In genomic region chr9:89439571-89439970, GRCh38 we compare ENCODE assay signal across 16 cellular contexts. TPM values are rescaled to one million over a fixed set of nuclear protein-coding genes. Genes with fewer than 3 reads are reported as not detected.
A peak's percentile ranks its signal among the peaks of the same experiment; 100 is the strongest.
DNase-seq lines count a peak whose midpoint lies in the region; ATAC-seq and TF ChIP-seq lines count a peak whose summit lies in the region.
"Had no signal": no experiment of that assay in that cellular context is flagged by ENCODE, and none has a peak within 500 bp of the region (broad histone marks: within the 10 kb centered on the region; RNA-seq: fewer than 3 reads in every experiment).

No MANE protein-coding gene starts in this region.

- peaks cover 90% of the 10 kb centered on the region for H3K4me1 Mint-ChIP-seq in CD4-positive, alpha-beta T cell (ENCODE audit: low read depth)
- H3K4me1 Mint-ChIP-seq in GM23338 = peaks cover 74% of the 10 kb centered on the region
- peaks cover 74% of the 10 kb centered on the region for H3K4me1 Mint-ChIP-seq in activated T-helper 2 cell treated with anti-CD3 and anti-CD28 coated beads, Interferon-gamma antibody, Interleukin-2, Interleukin-4, amounts not matched to agents 10 μg/mL and 5 μg/mL and 100 μg/mL, durations not matched to agents 14 hours and 24 hours and 36 hours (ENCODE audit: low read depth)
- H3K4me1 Mint-ChIP-seq in naive thymus-derived CD4-positive, alpha-beta T cell = peaks cover 72 to 92% (median 87%) of the 10 kb centered on the region in 7 donors

- peaks cover 32% of the 10 kb centered on the region for H3K4me1 ChIP-seq in GM23338 (ENCODE audit: insufficient read depth)
- H3K4me1 ChIP-seq in naive thymus-derived CD4-positive, alpha-beta T cell (ENCODE audit: control insufficient read depth in 2 of 2, insufficient read depth in 2 of 2, low read length in 2 of 2) = peaks cover 85 to 89% of the 10 kb centered on the region in 2 donors
- peaks cover 48% of the 10 kb centered on the region for H3K4me1 ChIP-seq in Karpas-422 (ENCODE audit: low read length)

- H3K9me2 ChIP-seq in GM23338 (ENCODE audit: insufficient read depth) (no peaks in the 10 kb centered on the region), Karpas-422 (replicated peaks; ENCODE audit: insufficient read depth, low read length) (no peaks in the 10 kb centered on the region)

- H3K9ac ChIP-seq in Karpas-422 (ENCODE audit: low read length) = no peak overlapping the region

- H3K27ac Mint-ChIP-seq in CD4-positive, alpha-beta T cell = peak overlapping the region; percentile 96
- H3K27ac Mint-ChIP-seq in GM23338 = peak overlapping the region; percentile 87
- H3K27ac Mint-ChIP-seq in activated T-helper 2 cell treated with anti-CD3 and anti-CD28 coated beads, Interferon-gamma antibody, Interleukin-2, Interleukin-4, amounts not matched to agents 10 μg/mL and 5 μg/mL and 100 μg/mL, durations not matched to agents 14 hours and 24 hours and 36 hours = peak overlapping the region; percentile 93
- peak overlapping the region; percentile 84 to 98 (median 92) for H3K27ac Mint-ChIP-seq in naive thymus-derived CD4-positive, alpha-beta T cell

- H3K79me2 ChIP-seq in GM23338 (replicated peaks; ENCODE audit: insufficient read depth) (peaks cover 49% of the 10 kb centered on the region), Karpas-422 (ENCODE audit: low read length) (no peaks in the 10 kb centered on the region)

- no peaks in the 10 kb centered on the region for H3K9me3 ChIP-seq in CD4-positive, alpha-beta T cell (ENCODE audit: control insufficient read depth, low read length)
- no peaks in the 10 kb centered on the region for H3K9me3 ChIP-seq in naive thymus-derived CD4-positive, alpha-beta T cell (ENCODE audit: control insufficient read depth in 2 of 3, low read length in 3 of 3)
- H3K9me3 ChIP-seq in Karpas-422 (ENCODE audit: low read length) = no peaks in the 10 kb centered on the region
- H3K9me3 ChIP-seq: gastroesophageal sphincter had no signal

- H3K27ac ChIP-seq in CD4-positive, alpha-beta T cell (ENCODE audit: low read depth, low read length) = peak overlapping the region; percentile 51
- H3K27ac ChIP-seq in GM23338 (ENCODE audit: low read depth) = no peak overlapping the region
- peak overlapping the region; percentile 72 for H3K27ac ChIP-seq in naive thymus-derived CD4-positive, alpha-beta T cell (ENCODE audit: low read depth, low read length)
- no peak overlapping the region for H3K27ac ChIP-seq in Karpas-422 (ENCODE audit: low read length)
- H3K27ac ChIP-seq: gastroesophageal sphincter had no signal

- no peak for TF ChIP-seq CTCF in CD4-positive, alpha-beta T cell (IDR thresholded peaks at IDR 0.05)
- no peak for TF ChIP-seq CTCF in GM23338 (conservative IDR thresholded peaks at IDR 0.05; ENCODE audit: low read depth in 2 of 2)

- H3K4me3 ChIP-seq in GM23338 (no peak overlapping the region), Karpas-422 (ENCODE audit: low read length) (no peak overlapping the region)
- no peak overlapping the region for H3K4me3 ChIP-seq in naive thymus-derived CD4-positive, alpha-beta T cell (ENCODE audit: low read length)
- H3K4me3 ChIP-seq: gastroesophageal sphincter had no signal

- no peaks in the 10 kb centered on the region for H3K27me3 ChIP-seq in CD4-positive, alpha-beta T cell (ENCODE audit: control insufficient read depth, insufficient read depth, low read length)
- H3K27me3 ChIP-seq in GM23338 (ENCODE audit: insufficient read depth) (no peaks in the 10 kb centered on the region), Karpas-422 (ENCODE audit: low read length) (no peaks in the 10 kb centered on the region)
- H3K27me3 ChIP-seq in naive thymus-derived CD4-positive, alpha-beta T cell (ENCODE audit: control insufficient read depth in 2 of 2, insufficient read depth in 2 of 2, low read length in 2 of 2) = no peaks in the 10 kb centered on the region
- H3K27me3 ChIP-seq: gastroesophageal sphincter had no signal

- no peaks in the 10 kb centered on the region for H3K9me3 Mint-ChIP-seq in CD4-positive, alpha-beta T cell
- H3K9me3 Mint-ChIP-seq in GM23338 = no peaks in the 10 kb centered on the region
- no peaks in the 10 kb centered on the region for H3K9me3 Mint-ChIP-seq in activated T-helper 2 cell treated with anti-CD3 and anti-CD28 coated beads, Interferon-gamma antibody, Interleukin-2, Interleukin-4, amounts not matched to agents 10 μg/mL and 5 μg/mL and 100 μg/mL, durations not matched to agents 14 hours and 24 hours and 36 hours
- H3K9me3 Mint-ChIP-seq in naive thymus-derived CD4-positive, alpha-beta T cell = no peaks in the 10 kb centered on the region

- peaks cover 13% of the 10 kb centered on the region for H3F3A ChIP-seq in GM23338 (replicated peaks; ENCODE audit: low read depth)

- H3K4me2 ChIP-seq in GM23338 (no peak overlapping the region), Karpas-422 (ENCODE audit: low read depth, low read length, poor library complexity, severe bottlenecking) (no peak overlapping the region)

- POLR2A ChIA-PET in CD4-positive, alpha-beta T cell (lab: Charles Lee) = interaction anchor here (0.6 to 2.0 kb wide), 7 partner anchors 9 to 90 kb away, joined by 3 to 8 read pairs (median 3); no protein-coding TSS in a partner anchor
- POLR2A ChIA-PET in naive thymus-derived CD4-positive, alpha-beta T cell (lab: Charles Lee) = interaction anchor here (0.9 to 1.9 kb wide), 3 partner anchors 10 to 30 kb away, joined by 4 to 10 read pairs (median 6); no protein-coding TSS in a partner anchor

- no peak for DNase-seq in CD4-positive, alpha-beta T cell
- DNase-seq in GM23338 (ENCODE audit: low spot score) = no peak
- DNase-seq in activated T-helper 2 cell treated with anti-CD3 and anti-CD28 coated beads, Interferon-gamma antibody, Interleukin-2, Interleukin-4, amounts not matched to agents 10 μg/mL and 5 μg/mL and 100 μg/mL, durations not matched to agents 14 hours and 24 hours and 36 hours (ENCODE audit: low spot score) = no peak
- DNase-seq in naive thymus-derived CD4-positive, alpha-beta T cell = no peak
- DNase-seq in NCI-H128 (lab: John Stamatoyannopoulos, UW; ENCODE audit: unreplicated experiment) = no peak
- DNase-seq in NCI-H82 (lab: John Stamatoyannopoulos, UW) = no peak
- DNase-seq in Karpas-422 = no peak
- DNase-seq in NOMO-1 treated with dmso at 0.1 percent for 144 hours (lab: John Stamatoyannopoulos, UW; ENCODE audit: unreplicated experiment) = no peak
- DNase-seq: activated CD8-positive, alpha-beta memory T cell treated with anti-CD3 and anti-CD28 coated beads for 24 hours; C1 segment of cervical spinal cord; GDM1; NCI-H2171 treated with DMSO at 0.1 percent for 48 hours; OCI-M1; SW 1271 had no signal

- H4K20me1 ChIP-seq in GM23338 (replicated peaks; ENCODE audit: insufficient read depth) (peaks cover 3% of the 10 kb centered on the region; the same call in 1 of the 2 replicates), Karpas-422 (ENCODE audit: insufficient read depth, low read depth, low read length) (peaks cover 49% of the 10 kb centered on the region)

- intact Hi-C loops in CD4-positive, alpha-beta T cell (cut with DNase I, micrococcal nuclease) = loop anchor here in 1 of 2 experiments (5.0 kb wide), 1 partner anchor 58 kb away; the partner anchor contains the start of gene SEMA4D
- intact Hi-C loops in activated T-helper 2 cell treated with anti-CD3 and anti-CD28 coated beads, Interferon-gamma antibody, Interleukin-2, Interleukin-4, amounts not matched to agents 10 μg/mL and 5 μg/mL and 100 μg/mL, durations not matched to agents 14 hours and 24 hours and 36 hours (cut with micrococcal nuclease) = no loop called here
- intact Hi-C loops in naive thymus-derived CD4-positive, alpha-beta T cell (cut with micrococcal nuclease) = no loop called here

- no peaks in the 10 kb centered on the region for H3K27me3 Mint-ChIP-seq in CD4-positive, alpha-beta T cell
- peaks cover 14% of the 10 kb centered on the region for H3K27me3 Mint-ChIP-seq in GM23338 (ENCODE audit: insufficient read depth, low read depth, poor library complexity)
- no peaks in the 10 kb centered on the region for H3K27me3 Mint-ChIP-seq in activated T-helper 2 cell treated with anti-CD3 and anti-CD28 coated beads, Interferon-gamma antibody, Interleukin-2, Interleukin-4, amounts not matched to agents 10 μg/mL and 5 μg/mL and 100 μg/mL, durations not matched to agents 14 hours and 24 hours and 36 hours (ENCODE audit: low read depth)
- no peaks in the 10 kb centered on the region for H3K27me3 Mint-ChIP-seq in naive thymus-derived CD4-positive, alpha-beta T cell

- H3K4me3 Mint-ChIP-seq in CD4-positive, alpha-beta T cell = peak overlapping the region; percentile 48
- no peak overlapping the region for H3K4me3 Mint-ChIP-seq in GM23338
- H3K4me3 Mint-ChIP-seq in activated T-helper 2 cell treated with anti-CD3 and anti-CD28 coated beads, Interferon-gamma antibody, Interleukin-2, Interleukin-4, amounts not matched to agents 10 μg/mL and 5 μg/mL and 100 μg/mL, durations not matched to agents 14 hours and 24 hours and 36 hours (ENCODE audit: low read depth) = no peak overlapping the region
- H3K4me3 Mint-ChIP-seq in naive thymus-derived CD4-positive, alpha-beta T cell = peak overlapping the region in 8 of 10 donors; percentile 12 to 74 (median 40)

- H3K36me3 Mint-ChIP-seq in CD4-positive, alpha-beta T cell (ENCODE audit: low read depth) = peaks cover 77% of the 10 kb centered on the region
- peaks cover under 1% of the 10 kb centered on the region; the same call in 2 of the 3 replicates for H3K36me3 Mint-ChIP-seq in GM23338 (ENCODE audit: low read depth)
- peaks cover 65% of the 10 kb centered on the region for H3K36me3 Mint-ChIP-seq in activated T-helper 2 cell treated with anti-CD3 and anti-CD28 coated beads, Interferon-gamma antibody, Interleukin-2, Interleukin-4, amounts not matched to agents 10 μg/mL and 5 μg/mL and 100 μg/mL, durations not matched to agents 14 hours and 24 hours and 36 hours (ENCODE audit: low read depth)
- peaks cover 0 to 23% (median 17%) of the 10 kb centered on the region in 5 donors for H3K36me3 Mint-ChIP-seq in naive thymus-derived CD4-positive, alpha-beta T cell

- CTCF ChIA-PET in CD4-positive, alpha-beta T cell (lab: Charles Lee) = interaction anchor here (1.2 to 4.0 kb wide), 3 partner anchors 10 to 109 kb away, joined by 4 to 19 read pairs (median 12); no protein-coding TSS in a partner anchor
- CTCF ChIA-PET in naive thymus-derived CD4-positive, alpha-beta T cell (lab: Charles Lee) = interaction anchor here (1.1 to 2.5 kb wide), 2 partner anchors 10 to 110 kb away, joined by 7 to 14 read pairs; no protein-coding TSS in a partner anchor

- no peak overlapping the region for H2AFZ ChIP-seq in GM23338
- H2AFZ ChIP-seq in Karpas-422 (ENCODE audit: low read length) = no peak overlapping the region

- no peak for ATAC-seq in CD4-positive, alpha-beta T cell (ENCODE audit: poor library complexity)
- no peak for ATAC-seq in GM23338
- ATAC-seq in naive thymus-derived CD4-positive, alpha-beta T cell = no peak
- ATAC-seq: gastroesophageal sphincter, sciatic nerve had no signal

- H3K36me3 ChIP-seq in GM23338 (ENCODE audit: insufficient read depth) = no peaks in the 10 kb centered on the region
- peaks cover 0 to 30% (median 5%) of the 10 kb centered on the region in 3 experiments for H3K36me3 ChIP-seq in naive thymus-derived CD4-positive, alpha-beta T cell (ENCODE audit: control insufficient read depth in 2 of 3, insufficient read depth in 3 of 3, low read length in 3 of 3)
- H3K36me3 ChIP-seq in Karpas-422 (ENCODE audit: insufficient read depth, low read length) = no peaks in the 10 kb centered on the region
- H3K36me3 ChIP-seq: gastroesophageal sphincter had no signal

RNA-seq across cellular contexts. Expression of gene SEMA4D, which starts 58.3 kb away (rescaled TPM):
- 100 to 1,000 TPM; 399 to 430 TPM for total RNA-seq in CD4-positive, alpha-beta T cell
- 48.0 and 63.0 TPM in 2 replicates for total RNA-seq in GM23338 (2014; rRNA removed; shearing (Covaris generic))
- polyA plus RNA-seq in GM23338 (2016; fragmentation: Nextera tagmentation; extraction: Ambion mirVana) = 17.1 and 19.3 TPM in 2 replicates
- 317 and 330 TPM in 2 replicates for total RNA-seq in activated T-helper 2 cell treated with anti-CD3 and anti-CD28 coated beads, Interferon-gamma antibody, Interleukin-2, Interleukin-4, amounts not matched to agents 10 μg/mL and 5 μg/mL and 100 μg/mL, durations not matched to agents 14 hours and 24 hours and 36 hours
- 100 to 1,000 TPM; 389 to 465 (median 460) TPM for total RNA-seq in naive thymus-derived CD4-positive, alpha-beta T cell
- polyA plus RNA-seq in naive thymus-derived CD4-positive, alpha-beta T cell = 100 to 1,000 TPM; 114 to 268 TPM
- total RNA-seq in Karpas-422 (2014; rRNA removed; shearing (Covaris generic); ENCODE audit: low replicate concordance) = 2.3 and 5.3 TPM in 2 replicates

Comparison
In these comparisons a context has a peak if more than half of its experiments do, and no peak if none do; other contexts are left out.
1. H3K27ac ChIP-seq: peak in CD4-positive, alpha-beta T cell (single experiment) and naive thymus-derived CD4-positive, alpha-beta T cell (single experiment); none in GM23338 (single experiment) and Karpas-422 (single experiment).
2. H3K4me3 Mint-ChIP-seq: peak in CD4-positive, alpha-beta T cell (single experiment) and naive thymus-derived CD4-positive, alpha-beta T cell (8 of 10); none in GM23338 (single experiment) and activated T-helper 2 cell treated with anti-CD3 and anti-CD28 coated beads, Interferon-gamma antibody, Interleukin-2, Interleukin-4, amounts not matched to agents 10 μg/mL and 5 μg/mL and 100 μg/mL, durations not matched to agents 14 hours and 24 hours and 36 hours (single experiment).
3. Peak in every context shown above with its lines, with median percentiles within 50 percentile points of each other: H3K27ac Mint-ChIP-seq.